1 cellular context compared by ENCODE assay signal in the genomic region with DNA sequence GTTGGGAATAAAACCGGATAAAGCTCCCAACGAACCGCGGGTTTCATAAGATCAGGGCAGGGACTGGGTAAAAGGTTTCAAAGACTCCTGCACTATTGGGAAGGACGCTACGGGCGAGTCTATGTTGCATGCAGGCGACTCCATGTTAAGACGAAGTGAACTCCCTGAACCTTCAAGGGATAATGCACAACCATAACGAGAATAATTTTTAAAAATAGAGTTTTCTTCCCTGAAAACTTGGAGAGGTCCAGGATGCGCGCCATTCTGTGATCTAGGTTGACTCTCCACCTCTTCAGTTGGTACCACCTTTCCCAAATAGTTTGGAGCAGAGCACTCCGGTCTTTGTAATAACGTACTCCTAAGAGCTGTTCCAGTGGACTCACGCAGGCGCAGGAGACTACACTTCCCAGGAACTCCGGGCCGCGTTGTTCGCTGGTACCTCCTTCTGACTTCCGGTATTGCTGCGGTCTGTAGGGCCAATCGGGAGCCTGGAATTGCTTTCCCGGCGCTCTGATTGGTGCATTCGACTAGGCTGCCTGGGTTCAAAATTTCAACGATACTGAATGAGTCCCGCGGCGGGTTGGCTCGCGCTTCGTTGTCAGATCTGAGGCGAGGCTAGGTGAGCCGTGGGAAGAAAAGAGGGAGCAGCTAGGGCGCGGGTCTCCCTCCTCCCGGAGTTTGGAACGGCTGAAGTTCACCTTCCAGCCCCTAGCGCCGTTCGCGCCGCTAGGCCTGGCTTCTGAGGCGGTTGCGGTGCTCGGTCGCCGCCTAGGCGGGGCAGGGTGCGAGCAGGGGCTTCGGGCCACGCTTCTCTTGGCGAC.
TF ChIP-seq lines count a peak whose summit lies in the region.

A gene with protein sequence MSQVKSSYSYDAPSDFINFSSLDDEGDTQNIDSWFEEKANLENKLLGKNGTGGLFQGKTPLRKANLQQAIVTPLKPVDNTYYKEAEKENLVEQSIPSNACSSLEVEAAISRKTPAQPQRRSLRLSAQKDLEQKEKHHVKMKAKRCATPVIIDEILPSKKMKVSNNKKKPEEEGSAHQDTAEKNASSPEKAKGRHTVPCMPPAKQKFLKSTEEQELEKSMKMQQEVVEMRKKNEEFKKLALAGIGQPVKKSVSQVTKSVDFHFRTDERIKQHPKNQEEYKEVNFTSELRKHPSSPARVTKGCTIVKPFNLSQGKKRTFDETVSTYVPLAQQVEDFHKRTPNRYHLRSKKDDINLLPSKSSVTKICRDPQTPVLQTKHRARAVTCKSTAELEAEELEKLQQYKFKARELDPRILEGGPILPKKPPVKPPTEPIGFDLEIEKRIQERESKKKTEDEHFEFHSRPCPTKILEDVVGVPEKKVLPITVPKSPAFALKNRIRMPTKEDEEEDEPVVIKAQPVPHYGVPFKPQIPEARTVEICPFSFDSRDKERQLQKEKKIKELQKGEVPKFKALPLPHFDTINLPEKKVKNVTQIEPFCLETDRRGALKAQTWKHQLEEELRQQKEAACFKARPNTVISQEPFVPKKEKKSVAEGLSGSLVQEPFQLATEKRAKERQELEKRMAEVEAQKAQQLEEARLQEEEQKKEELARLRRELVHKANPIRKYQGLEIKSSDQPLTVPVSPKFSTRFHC (plus strand): TSS at position 562 of the 821 bp plus-strand sequence. CDS start 18,187 bp downstream, outside the sequence.

TF ChIP-seq in HEK293, 187 proteins besides CTCF, POLR2A, EP300 and RAD21 (continued from another document and continues in another):
- TF ChIP-seq, protein P1, sequence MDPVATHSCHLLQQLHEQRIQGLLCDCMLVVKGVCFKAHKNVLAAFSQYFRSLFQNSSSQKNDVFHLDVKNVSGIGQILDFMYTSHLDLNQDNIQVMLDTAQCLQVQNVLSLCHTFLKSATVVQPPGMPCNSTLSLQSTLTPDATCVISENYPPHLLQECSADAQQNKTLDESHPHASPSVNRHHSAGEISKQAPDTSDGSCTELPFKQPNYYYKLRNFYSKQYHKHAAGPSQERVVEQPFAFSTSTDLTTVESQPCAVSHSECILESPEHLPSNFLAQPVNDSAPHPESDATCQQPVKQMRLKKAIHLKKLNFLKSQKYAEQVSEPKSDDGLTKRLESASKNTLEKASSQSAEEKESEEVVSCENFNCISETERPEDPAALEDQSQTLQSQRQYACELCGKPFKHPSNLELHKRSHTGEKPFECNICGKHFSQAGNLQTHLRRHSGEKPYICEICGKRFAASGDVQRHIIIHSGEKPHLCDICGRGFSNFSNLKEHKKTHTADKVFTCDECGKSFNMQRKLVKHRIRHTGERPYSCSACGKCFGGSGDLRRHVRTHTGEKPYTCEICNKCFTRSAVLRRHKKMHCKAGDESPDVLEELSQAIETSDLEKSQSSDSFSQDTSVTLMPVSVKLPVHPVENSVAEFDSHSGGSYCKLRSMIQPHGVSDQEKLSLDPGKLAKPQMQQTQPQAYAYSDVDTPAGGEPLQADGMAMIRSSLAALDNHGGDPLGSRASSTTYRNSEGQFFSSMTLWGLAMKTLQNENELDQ (tag by site-specific recombination; IDR thresholded peaks at IDR 0.05; ENCODE audit: low read depth) = no peak
- TF ChIP-seq ZNF433 (tag by site-specific recombination; IDR thresholded peaks at IDR 0.05; ENCODE audit: low read depth) (no peak), ZNF211 (tag by site-specific recombination; IDR thresholded peaks at IDR 0.05; ENCODE audit: low read depth) (no peak), IKZF3 (tag by site-specific recombination; IDR thresholded peaks at IDR 0.05) (no peak; the same call in none of the 2 replicates), ZNF548 (tag by site-specific recombination; IDR thresholded peaks at IDR 0.05) (no peak), ZNF140 (tag by site-specific recombination; IDR thresholded peaks at IDR 0.05) (no peak), YY1 (tag by site-specific recombination; IDR thresholded peaks at IDR 0.05) (0 out of 2 replicates have a peak, but pooled peaks have one; percentile 53), ZNF426 (tag by site-specific recombination; IDR thresholded peaks at IDR 0.05) (no peak), ZNF654 (tag by site-specific recombination; IDR thresholded peaks at IDR 0.05; ENCODE audit: low read depth) (no peak), FEZF1 (tag by site-specific recombination; IDR thresholded peaks at IDR 0.05) (no peak), ZNF311 (tag by site-specific recombination; IDR thresholded peaks at IDR 0.05; ENCODE audit: borderline replicate concordance) (no peak), ZNF354C (tag by site-specific recombination; IDR thresholded peaks at IDR 0.05; ENCODE audit: borderline replicate concordance, low read depth) (no peak), GLI2 (tag by site-specific recombination; IDR thresholded peaks at IDR 0.05; ENCODE audit: borderline replicate concordance, low read depth) (no peak), ZSCAN23 (tag by site-specific recombination; IDR thresholded peaks at IDR 0.05) (no peak), GLIS1 (tag by site-specific recombination; IDR thresholded peaks at IDR 0.05) (no peak), ZSCAN30 (tag by site-specific recombination; IDR thresholded peaks at IDR 0.05) (no peak), ZNF391 (tag by site-specific recombination; IDR thresholded peaks at IDR 0.05; ENCODE audit: borderline replicate concordance, low read depth) (no peak), ZNF558 (tag by site-specific recombination; IDR thresholded peaks at IDR 0.05) (no peak), ZNF777 (tag by site-specific recombination; IDR thresholded peaks at IDR 0.05; ENCODE audit: borderline replicate concordance) (no peak), ZNF266 (tag by site-specific recombination; IDR thresholded peaks at IDR 0.05; ENCODE audit: low read depth) (no peak), ZNF747 (tag by site-specific recombination; IDR thresholded peaks at IDR 0.05) (no peak), ZNF335 (tag by site-specific recombination; conservative IDR thresholded peaks at IDR 0.05) (peak; percentile 36), ZNF10 (tag by site-specific recombination; IDR thresholded peaks at IDR 0.05) (no peak), ZFHX2 (tag by site-specific recombination; conservative IDR thresholded peaks at IDR 0.05) (no peak), ZNF302 (tag by site-specific recombination; IDR thresholded peaks at IDR 0.05; ENCODE audit: low read depth) (no peak)
- TF ChIP-seq, protein P2, sequence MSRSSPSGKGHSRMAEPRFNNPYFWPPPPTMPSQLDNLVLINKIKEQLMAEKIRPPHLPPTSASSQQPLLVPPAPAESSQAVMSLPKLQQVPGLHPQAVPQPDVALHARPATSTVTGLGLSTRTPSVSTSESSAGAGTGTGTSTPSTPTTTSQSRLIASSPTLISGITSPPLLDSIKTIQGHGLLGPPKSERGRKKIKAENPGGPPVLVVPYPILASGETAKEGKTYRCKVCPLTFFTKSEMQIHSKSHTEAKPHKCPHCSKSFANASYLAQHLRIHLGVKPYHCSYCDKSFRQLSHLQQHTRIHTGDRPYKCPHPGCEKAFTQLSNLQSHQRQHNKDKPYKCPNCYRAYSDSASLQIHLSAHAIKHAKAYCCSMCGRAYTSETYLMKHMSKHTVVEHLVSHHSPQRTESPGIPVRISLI (tag by site-specific recombination; IDR thresholded peaks at IDR 0.05) = no peak
- TF ChIP-seq, protein P3, sequence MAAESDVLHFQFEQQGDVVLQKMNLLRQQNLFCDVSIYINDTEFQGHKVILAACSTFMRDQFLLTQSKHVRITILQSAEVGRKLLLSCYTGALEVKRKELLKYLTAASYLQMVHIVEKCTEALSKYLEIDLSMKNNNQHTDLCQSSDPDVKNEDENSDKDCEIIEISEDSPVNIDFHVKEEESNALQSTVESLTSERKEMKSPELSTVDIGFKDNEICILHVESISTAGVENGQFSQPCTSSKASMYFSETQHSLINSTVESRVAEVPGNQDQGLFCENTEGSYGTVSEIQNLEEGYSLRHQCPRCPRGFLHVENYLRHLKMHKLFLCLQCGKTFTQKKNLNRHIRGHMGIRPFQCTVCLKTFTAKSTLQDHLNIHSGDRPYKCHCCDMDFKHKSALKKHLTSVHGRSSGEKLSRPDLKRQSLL (tag by site-specific recombination; IDR thresholded peaks at IDR 0.05) = no peak
- TF ChIP-seq, protein P4, sequence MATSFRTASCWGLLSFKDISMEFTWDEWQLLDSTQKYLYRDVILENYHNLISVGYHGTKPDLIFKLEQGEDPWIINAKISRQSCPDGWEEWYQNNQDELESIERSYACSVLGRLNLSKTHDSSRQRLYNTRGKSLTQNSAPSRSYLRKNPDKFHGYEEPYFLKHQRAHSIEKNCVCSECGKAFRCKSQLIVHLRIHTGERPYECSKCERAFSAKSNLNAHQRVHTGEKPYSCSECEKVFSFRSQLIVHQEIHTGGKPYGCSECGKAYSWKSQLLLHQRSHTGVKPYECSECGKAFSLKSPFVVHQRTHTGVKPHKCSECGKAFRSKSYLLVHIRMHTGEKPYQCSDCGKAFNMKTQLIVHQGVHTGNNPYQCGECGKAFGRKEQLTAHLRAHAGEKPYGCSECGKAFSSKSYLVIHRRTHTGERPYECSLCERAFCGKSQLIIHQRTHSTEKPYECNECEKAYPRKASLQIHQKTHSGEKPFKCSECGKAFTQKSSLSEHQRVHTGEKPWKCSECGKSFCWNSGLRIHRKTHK (tag by site-specific recombination; IDR thresholded peaks at IDR 0.05) = no peak
- TF ChIP-seq, protein P5, sequence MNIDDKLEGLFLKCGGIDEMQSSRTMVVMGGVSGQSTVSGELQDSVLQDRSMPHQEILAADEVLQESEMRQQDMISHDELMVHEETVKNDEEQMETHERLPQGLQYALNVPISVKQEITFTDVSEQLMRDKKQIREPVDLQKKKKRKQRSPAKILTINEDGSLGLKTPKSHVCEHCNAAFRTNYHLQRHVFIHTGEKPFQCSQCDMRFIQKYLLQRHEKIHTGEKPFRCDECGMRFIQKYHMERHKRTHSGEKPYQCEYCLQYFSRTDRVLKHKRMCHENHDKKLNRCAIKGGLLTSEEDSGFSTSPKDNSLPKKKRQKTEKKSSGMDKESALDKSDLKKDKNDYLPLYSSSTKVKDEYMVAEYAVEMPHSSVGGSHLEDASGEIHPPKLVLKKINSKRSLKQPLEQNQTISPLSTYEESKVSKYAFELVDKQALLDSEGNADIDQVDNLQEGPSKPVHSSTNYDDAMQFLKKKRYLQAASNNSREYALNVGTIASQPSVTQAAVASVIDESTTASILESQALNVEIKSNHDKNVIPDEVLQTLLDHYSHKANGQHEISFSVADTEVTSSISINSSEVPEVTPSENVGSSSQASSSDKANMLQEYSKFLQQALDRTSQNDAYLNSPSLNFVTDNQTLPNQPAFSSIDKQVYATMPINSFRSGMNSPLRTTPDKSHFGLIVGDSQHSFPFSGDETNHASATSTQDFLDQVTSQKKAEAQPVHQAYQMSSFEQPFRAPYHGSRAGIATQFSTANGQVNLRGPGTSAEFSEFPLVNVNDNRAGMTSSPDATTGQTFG (tag by site-specific recombination; IDR thresholded peaks at IDR 0.05; ENCODE audit: borderline replicate concordance) = no peak
- TF ChIP-seq, protein P6, sequence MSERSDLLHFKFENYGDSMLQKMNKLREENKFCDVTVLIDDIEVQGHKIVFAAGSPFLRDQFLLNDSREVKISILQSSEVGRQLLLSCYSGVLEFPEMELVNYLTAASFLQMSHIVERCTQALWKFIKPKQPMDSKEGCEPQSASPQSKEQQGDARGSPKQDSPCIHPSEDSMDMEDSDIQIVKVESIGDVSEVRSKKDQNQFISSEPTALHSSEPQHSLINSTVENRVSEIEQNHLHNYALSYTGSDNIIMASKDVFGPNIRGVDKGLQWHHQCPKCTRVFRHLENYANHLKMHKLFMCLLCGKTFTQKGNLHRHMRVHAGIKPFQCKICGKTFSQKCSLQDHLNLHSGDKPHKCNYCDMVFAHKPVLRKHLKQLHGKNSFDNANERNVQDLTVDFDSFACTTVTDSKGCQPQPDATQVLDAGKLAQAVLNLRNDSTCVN (tag by site-specific recombination; optimal IDR thresholded peaks at IDR 0.05) = peak; percentile 69
- TF ChIP-seq, protein P7, sequence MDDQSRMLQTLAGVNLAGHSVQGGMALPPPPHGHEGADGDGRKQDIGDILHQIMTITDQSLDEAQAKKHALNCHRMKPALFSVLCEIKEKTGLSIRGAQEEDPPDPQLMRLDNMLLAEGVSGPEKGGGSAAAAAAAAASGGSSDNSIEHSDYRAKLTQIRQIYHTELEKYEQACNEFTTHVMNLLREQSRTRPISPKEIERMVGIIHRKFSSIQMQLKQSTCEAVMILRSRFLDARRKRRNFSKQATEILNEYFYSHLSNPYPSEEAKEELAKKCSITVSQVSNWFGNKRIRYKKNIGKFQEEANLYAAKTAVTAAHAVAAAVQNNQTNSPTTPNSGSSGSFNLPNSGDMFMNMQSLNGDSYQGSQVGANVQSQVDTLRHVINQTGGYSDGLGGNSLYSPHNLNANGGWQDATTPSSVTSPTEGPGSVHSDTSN (CRISPR knock-in tag; IDR thresholded peaks at IDR 0.05) = no peak
- TF ChIP-seq, protein P8, sequence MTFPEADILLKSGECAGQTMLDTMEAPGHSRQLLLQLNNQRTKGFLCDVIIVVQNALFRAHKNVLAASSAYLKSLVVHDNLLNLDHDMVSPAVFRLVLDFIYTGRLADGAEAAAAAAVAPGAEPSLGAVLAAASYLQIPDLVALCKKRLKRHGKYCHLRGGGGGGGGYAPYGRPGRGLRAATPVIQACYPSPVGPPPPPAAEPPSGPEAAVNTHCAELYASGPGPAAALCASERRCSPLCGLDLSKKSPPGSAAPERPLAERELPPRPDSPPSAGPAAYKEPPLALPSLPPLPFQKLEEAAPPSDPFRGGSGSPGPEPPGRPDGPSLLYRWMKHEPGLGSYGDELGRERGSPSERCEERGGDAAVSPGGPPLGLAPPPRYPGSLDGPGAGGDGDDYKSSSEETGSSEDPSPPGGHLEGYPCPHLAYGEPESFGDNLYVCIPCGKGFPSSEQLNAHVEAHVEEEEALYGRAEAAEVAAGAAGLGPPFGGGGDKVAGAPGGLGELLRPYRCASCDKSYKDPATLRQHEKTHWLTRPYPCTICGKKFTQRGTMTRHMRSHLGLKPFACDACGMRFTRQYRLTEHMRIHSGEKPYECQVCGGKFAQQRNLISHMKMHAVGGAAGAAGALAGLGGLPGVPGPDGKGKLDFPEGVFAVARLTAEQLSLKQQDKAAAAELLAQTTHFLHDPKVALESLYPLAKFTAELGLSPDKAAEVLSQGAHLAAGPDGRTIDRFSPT (tag by site-specific recombination; IDR thresholded peaks at IDR 0.05) = no peak
- TF ChIP-seq, protein P9, sequence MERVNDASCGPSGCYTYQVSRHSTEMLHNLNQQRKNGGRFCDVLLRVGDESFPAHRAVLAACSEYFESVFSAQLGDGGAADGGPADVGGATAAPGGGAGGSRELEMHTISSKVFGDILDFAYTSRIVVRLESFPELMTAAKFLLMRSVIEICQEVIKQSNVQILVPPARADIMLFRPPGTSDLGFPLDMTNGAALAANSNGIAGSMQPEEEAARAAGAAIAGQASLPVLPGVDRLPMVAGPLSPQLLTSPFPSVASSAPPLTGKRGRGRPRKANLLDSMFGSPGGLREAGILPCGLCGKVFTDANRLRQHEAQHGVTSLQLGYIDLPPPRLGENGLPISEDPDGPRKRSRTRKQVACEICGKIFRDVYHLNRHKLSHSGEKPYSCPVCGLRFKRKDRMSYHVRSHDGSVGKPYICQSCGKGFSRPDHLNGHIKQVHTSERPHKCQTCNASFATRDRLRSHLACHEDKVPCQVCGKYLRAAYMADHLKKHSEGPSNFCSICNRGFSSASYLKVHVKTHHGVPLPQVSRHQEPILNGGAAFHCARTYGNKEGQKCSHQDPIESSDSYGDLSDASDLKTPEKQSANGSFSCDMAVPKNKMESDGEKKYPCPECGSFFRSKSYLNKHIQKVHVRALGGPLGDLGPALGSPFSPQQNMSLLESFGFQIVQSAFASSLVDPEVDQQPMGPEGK (tag by site-specific recombination; IDR thresholded peaks at IDR 0.05) = peak; percentile 37; the same call in 1 of the 2 replicates
